ENCODE assay signal across 8 cellular contexts in the genomic region with DNA sequence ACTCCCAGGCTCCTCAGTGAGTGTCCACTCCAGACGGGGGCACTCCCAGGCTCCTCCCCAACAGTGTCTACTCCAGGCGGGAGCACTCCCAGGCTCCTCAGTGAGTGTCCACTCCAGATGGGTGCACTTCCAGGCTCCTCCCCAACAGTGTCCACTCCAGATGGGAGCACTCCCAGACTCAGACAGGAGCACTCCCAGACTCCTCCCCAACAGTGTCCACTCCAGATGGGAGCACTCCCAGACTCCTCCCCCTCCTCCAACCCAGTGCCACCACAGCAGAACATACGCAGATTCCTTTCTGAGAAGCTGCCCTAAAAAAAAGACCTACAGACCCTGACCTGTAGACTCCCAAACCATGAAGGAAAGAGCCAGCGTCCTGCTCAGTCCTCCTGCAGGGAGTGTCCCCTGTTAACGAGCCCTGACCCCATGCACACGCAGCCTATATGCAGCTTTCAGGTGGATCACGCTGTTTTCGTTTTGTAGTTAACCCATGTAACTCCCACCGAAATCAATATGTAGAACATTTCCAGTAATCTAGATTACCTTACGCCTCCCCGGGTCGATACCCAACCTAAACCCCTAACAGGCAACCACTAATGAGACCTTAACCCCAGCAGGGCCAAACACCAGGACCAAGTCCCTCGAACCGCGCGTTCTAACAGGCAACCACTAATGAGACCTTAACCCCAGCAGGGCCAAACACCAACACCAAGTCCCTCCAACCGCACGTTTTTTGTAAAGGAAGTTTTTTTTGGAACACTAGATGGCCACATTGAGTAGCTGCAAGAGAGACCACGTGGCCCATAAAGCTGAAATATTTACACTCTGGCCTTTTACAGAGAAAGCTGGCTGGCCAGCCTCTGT. TPM values are rescaled to one million over a fixed set of nuclear protein-coding genes. Genes with fewer than 3 reads are reported as not detected.
A peak's percentile ranks its signal among the peaks of the same experiment; 100 is the strongest.
DNase-seq lines count a peak whose midpoint lies in the region; ATAC-seq and TF ChIP-seq lines count a peak whose summit lies in the region.

No MANE protein-coding gene starts in this region.

- H3K4me3 ChIP-seq in adipocyte (ENCODE audit: low read length) (no peak overlapping the region), right cardiac atrium (ENCODE audit: low read length) (no peak overlapping the region), smooth muscle cell (no peak overlapping the region)

- no peaks in the 10 kb centered on the region for H3K9me3 Mint-ChIP-seq in HFFc6

- no peaks in the 10 kb centered on the region for H4K20me1 ChIP-seq in smooth muscle cell (ENCODE audit: low read depth)

- H3K27me3 Mint-ChIP-seq in HFFc6 (ENCODE audit: insufficient read depth) = peaks cover 3% of the 10 kb centered on the region; the same call in 1 of the 2 replicates

- peaks cover 9% of the 10 kb centered on the region for H3K4me1 ChIP-seq in adipocyte (ENCODE audit: control insufficient read depth, insufficient read depth, low read length)
- no peaks in the 10 kb centered on the region for H3K4me1 ChIP-seq in right cardiac atrium (ENCODE audit: control insufficient read depth, insufficient read depth, low read length)
- H3K4me1 ChIP-seq in smooth muscle cell (ENCODE audit: low read depth) = no peaks in the 10 kb centered on the region

- H3K36me3 ChIP-seq in adipocyte (ENCODE audit: control insufficient read depth, insufficient read depth, low read length, severe bottlenecking) (peaks cover 3% of the 10 kb centered on the region), smooth muscle cell (ENCODE audit: low read depth) (no peaks in the 10 kb centered on the region)

- peaks cover 4% of the 10 kb centered on the region for H3F3A ChIP-seq in smooth muscle cell (ENCODE audit: low read depth)

- H3K9me3 ChIP-seq in adipocyte (ENCODE audit: control insufficient read depth, low read length) (no peaks in the 10 kb centered on the region), right cardiac atrium (ENCODE audit: control insufficient read depth, low read length) (no peaks in the 10 kb centered on the region), smooth muscle cell (replicated peaks; ENCODE audit: low read depth) (no peaks in the 10 kb centered on the region)

- 57% methylated on average over 19 of the region's 19 CpGs for WGBS in right cardiac atrium
- WGBS in smooth muscle cell (ENCODE audit: low lambda C conversion rate) = 72% methylated on average over 19 of the region's 19 CpGs

- ATAC-seq in right cardiac atrium (peak; percentile 77 to 78), HG02678 (IDR thresholded peaks at IDR 0.05; ENCODE audit: unreplicated experiment) (no peak), GM19023 (IDR thresholded peaks at IDR 0.05; ENCODE audit: unreplicated experiment) (no peak)

- H3K27me3 ChIP-seq in adipocyte (replicated peaks; ENCODE audit: control insufficient read depth, insufficient read depth, low read length) (no peaks in the 10 kb centered on the region), right cardiac atrium (ENCODE audit: control insufficient read depth, insufficient read depth) (no peaks in the 10 kb centered on the region), smooth muscle cell (ENCODE audit: low read depth) (no peaks in the 10 kb centered on the region)

- H3K27ac ChIP-seq in right cardiac atrium (ENCODE audit: low read length) (no peak overlapping the region), smooth muscle cell (ENCODE audit: low read depth) (no peak overlapping the region)

- no peaks in the 10 kb centered on the region for H3K79me2 ChIP-seq in smooth muscle cell (ENCODE audit: low read depth)

- H2AFZ ChIP-seq in smooth muscle cell (ENCODE audit: low read depth) = peak overlapping the region; percentile 73

- H3K9ac ChIP-seq in adipocyte (ENCODE audit: low read length) (peak overlapping the region; percentile 42), smooth muscle cell (ENCODE audit: low read depth) (no peak overlapping the region)

- TF ChIP-seq CTCF in HFFc6 (IDR thresholded peaks at IDR 0.05) (peak; percentile 83), smooth muscle cell (IDR thresholded peaks at IDR 0.05; ENCODE audit: borderline replicate concordance, insufficient read depth, poor library complexity, severe bottlenecking) (peak; percentile 55)

- peaks cover 5% of the 10 kb centered on the region; the same call in 1 of the 2 replicates for H3K36me3 Mint-ChIP-seq in HFFc6 (ENCODE audit: low read depth)

- H3K4me3 Mint-ChIP-seq in HFFc6 = no peak overlapping the region

- peak; percentile 32 for DNase-seq in DMS114 treated with DMSO at 0.1 percent for 48 hours (lab: John Stamatoyannopoulos, UW; ENCODE audit: unreplicated experiment)
- DNase-seq in HFFc6 = peak; percentile 55
- DNase-seq in NCI-H82 treated with DMSO at 0.1 percent for 48 hours (lab: John Stamatoyannopoulos, UW; ENCODE audit: unreplicated experiment) = peak; percentile 33
- DNase-seq in adipocyte (ENCODE audit: low read depth) = peak; percentile 79
- DNase-seq in right cardiac atrium = no peak
- DNase-seq in smooth muscle cell (lab: John Stamatoyannopoulos, UW; ENCODE audit: unreplicated experiment) = no peak

- intact Hi-C loops in right cardiac atrium (cut with DNase I) = no loop called here

- H3K4me1 Mint-ChIP-seq in HFFc6 (ENCODE audit: low read depth) = peaks cover 17% of the 10 kb centered on the region

- H3K4me2 ChIP-seq in smooth muscle cell = no peak overlapping the region

- H3K27ac Mint-ChIP-seq in HFFc6 = peak overlapping the region; percentile 48; the same call in 1 of the 2 replicates

RNA-seq across cellular contexts. Expression of gene PNPLA7, which starts 15.7 kb away (rescaled TPM):
- total RNA-seq in HFFc6 (2021; fragmentation: NEBNext Ultra II Directional; extraction: Animal tissue kit (Norgen Biotek cat#: 25700)) = under 1 TPM; 0.20 to 0.90 (median 0.52) TPM
- total RNA-seq in right cardiac atrium = 10 to 100 TPM in 1 of 4 donors, 1 to 10 TPM in 3; 7.4 to 13.0 (median 7.6) TPM
- polyA plus RNA-seq in right cardiac atrium = 5.5 TPM
- 0.67 TPM in 1 of 2 replicates, not detected in the other for total RNA-seq in smooth muscle cell
- 0.46 and 1.1 TPM in 2 replicates for polyA plus RNA-seq in smooth muscle cell

RNA-seq across cellular contexts. Expression of gene MRPL41, which starts 17.2 kb away (rescaled TPM):
- total RNA-seq in HFFc6 (2021; fragmentation: NEBNext Ultra II Directional; extraction: Animal tissue kit (Norgen Biotek cat#: 25700)) = 10 to 100 TPM; 48.4 to 67.7 (median 57.3) TPM
- total RNA-seq in right cardiac atrium (100 to 1,000 TPM; 149 to 194 (median 185) TPM), smooth muscle cell (33.5 and 42.9 TPM in 2 replicates)
- polyA plus RNA-seq in right cardiac atrium (460 TPM), smooth muscle cell (83.2 and 85.7 TPM in 2 replicates)

RNA-seq across cellular contexts. Expression of gene DPH7, which starts 44.2 kb away (rescaled TPM):
- 10 to 100 TPM; 18.2 to 20.7 (median 20.1) TPM for total RNA-seq in HFFc6 (2021; fragmentation: NEBNext Ultra II Directional; extraction: Animal tissue kit (Norgen Biotek cat#: 25700))
- total RNA-seq in right cardiac atrium (10 to 100 TPM; 17.8 to 28.1 (median 21.1) TPM), smooth muscle cell (14.1 and 18.2 TPM in 2 replicates)
- polyA plus RNA-seq in right cardiac atrium (20.5 TPM), smooth muscle cell (21.8 and 29.0 TPM in 2 replicates)

RNA-seq across cellular contexts. Expression of gene ZMYND19, which starts 55.8 kb away (rescaled TPM):
- 10 to 100 TPM; 23.9 to 34.4 (median 25.4) TPM for total RNA-seq in HFFc6 (2021; fragmentation: NEBNext Ultra II Directional; extraction: Animal tissue kit (Norgen Biotek cat#: 25700))
- total RNA-seq in right cardiac atrium (1 to 10 TPM; 7.6 to 9.4 (median 9.0) TPM), smooth muscle cell (13.5 and 16.6 TPM in 2 replicates)
- polyA plus RNA-seq in right cardiac atrium (9.5 TPM), smooth muscle cell (37.8 and 41.8 TPM in 2 replicates)

Comparison
In these comparisons a context has a peak if more than half of its experiments do, and no peak if none do; other contexts are left out.
1. DNase-seq: peak in DMS114 treated with DMSO at 0.1 percent for 48 hours (single experiment), HFFc6 (single experiment), NCI-H82 treated with DMSO at 0.1 percent for 48 hours (single experiment) and adipocyte (single experiment); none in right cardiac atrium (0 of 3) and smooth muscle cell (single experiment).
2. ATAC-seq: peak in right cardiac atrium (2 of 2); none in HG02678 (single experiment) and GM19023 (single experiment).